Comparison of ENCODE assay signal across 13 cellular contexts in the genomic region with DNA sequence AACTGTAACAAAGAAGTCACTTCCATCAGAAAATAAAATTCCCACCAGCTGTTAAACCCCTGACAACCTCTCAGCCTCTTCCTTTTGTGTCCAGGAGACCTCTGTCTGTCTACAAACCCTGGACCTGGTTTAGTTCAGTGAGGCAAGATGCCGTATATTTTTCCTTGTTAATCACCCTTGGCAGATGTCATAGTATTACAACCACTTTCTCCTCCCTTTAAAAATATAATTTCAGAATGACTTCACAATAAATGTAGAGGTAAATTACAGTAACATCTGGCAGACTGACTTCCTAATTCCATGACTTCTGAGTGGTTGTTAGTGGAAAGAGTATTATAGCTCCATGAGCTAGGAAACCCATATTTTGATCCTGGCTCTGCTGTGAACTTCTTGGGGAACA.
"Had no signal": no experiment of that assay in that cellular context is flagged by ENCODE, and none has a peak within 500 bp of the region (broad histone marks: within the 10 kb centered on the region; RNA-seq: fewer than 3 reads in every experiment).

No MANE protein-coding gene starts in this region.

- H3K27ac ChIP-seq: adrenal gland, epithelial cell of prostate, gastroesophageal sphincter, heart right ventricle, skin epidermis, tibial artery had no signal

- DNase-seq: activated CD4-positive, alpha-beta T cell treated with anti-CD3 and anti-CD28 coated beads, Interleukin-2, amount 50 U/mL, for 1 hour; activated effector memory CD4-positive, alpha-beta T cell treated with Interleukin-2 at 50 U/mL for 16 hours; adrenal gland; heart right ventricle; natural killer cell; posterior cingulate gyrus; stimulated activated CD4-positive, alpha-beta T cell treated with anti-CD3 and anti-CD28 coated beads, Interleukin-4, amount 100 ng/mL, for 24 hours; stimulated activated naive CD4-positive, alpha-beta T cell; tibial artery had no signal

- H3K36me3 Mint-ChIP-seq: activated naive CD4-positive, alpha-beta T cell treated with anti-CD3 and anti-CD28 coated beads, Interleukin-2, amount 50 U/mL, for 24 hours; natural killer cell had no signal

- H3K4me3 ChIP-seq: adrenal gland, gastroesophageal sphincter, heart right ventricle, skin epidermis, tibial artery had no signal

- H3K9me3 ChIP-seq: adrenal gland, gastroesophageal sphincter, tibial artery had no signal

- H3K27me3 ChIP-seq: adrenal gland, gastroesophageal sphincter, heart right ventricle, tibial artery had no signal

- ATAC-seq: gastroesophageal sphincter, heart right ventricle, natural killer cell had no signal

- H3K27ac Mint-ChIP-seq: activated naive CD4-positive, alpha-beta T cell treated with anti-CD3 and anti-CD28 coated beads, Interleukin-2, amount 50 U/mL, for 24 hours; natural killer cell had no signal

- H3K9me3 Mint-ChIP-seq: activated naive CD4-positive, alpha-beta T cell treated with anti-CD3 and anti-CD28 coated beads, Interleukin-2, amount 50 U/mL, for 24 hours; natural killer cell had no signal

- H3K36me3 ChIP-seq: adrenal gland, gastroesophageal sphincter, heart right ventricle, tibial artery had no signal

- H3K27me3 Mint-ChIP-seq: activated naive CD4-positive, alpha-beta T cell treated with anti-CD3 and anti-CD28 coated beads, Interleukin-2, amount 50 U/mL, for 24 hours had no signal

- H3K4me3 Mint-ChIP-seq: activated naive CD4-positive, alpha-beta T cell treated with anti-CD3 and anti-CD28 coated beads, Interleukin-2, amount 50 U/mL, for 24 hours; natural killer cell had no signal

- H3K4me1 Mint-ChIP-seq: activated naive CD4-positive, alpha-beta T cell treated with anti-CD3 and anti-CD28 coated beads, Interleukin-2, amount 50 U/mL, for 24 hours; natural killer cell had no signal
